ENCODE assay signal across 22 cellular contexts in the genomic region with DNA sequence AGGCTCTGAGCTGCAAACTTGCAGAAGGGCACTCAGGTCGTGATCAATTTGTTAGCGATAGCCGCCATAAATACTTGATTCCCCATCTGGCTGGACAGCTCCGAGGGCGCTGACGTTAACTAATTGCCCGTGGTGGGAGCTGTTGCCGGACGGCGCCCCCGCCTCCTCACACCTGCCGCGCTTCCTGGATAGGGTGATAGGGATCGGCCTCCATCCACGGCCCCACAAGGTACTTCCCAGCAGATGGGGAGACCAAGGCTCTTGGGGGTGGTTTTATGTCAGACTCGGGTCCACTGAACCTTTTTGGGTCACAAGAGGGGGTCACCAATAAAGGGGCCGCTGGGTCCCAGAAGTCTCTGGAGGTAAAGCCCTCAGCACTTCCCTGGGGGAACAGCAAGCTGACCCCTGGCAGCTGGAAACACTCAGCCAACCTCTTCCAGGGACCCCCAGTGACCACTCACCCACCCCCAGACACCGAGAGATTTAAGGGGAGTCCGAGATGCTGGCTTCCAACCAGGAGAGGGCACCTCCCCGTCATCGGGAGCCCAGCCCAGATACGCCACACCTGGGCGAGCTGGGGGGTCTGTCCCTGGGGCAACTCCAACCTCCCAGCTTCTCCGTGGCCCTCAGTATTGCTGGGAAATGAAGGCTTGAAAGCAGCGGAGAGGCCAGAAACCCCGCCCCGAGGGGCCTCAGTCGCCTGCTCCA.
"Had no signal": no experiment of that assay in that cellular context is flagged by ENCODE, and none has a peak within 500 bp of the region (broad histone marks: within the 10 kb centered on the region; RNA-seq: fewer than 3 reads in every experiment).

No MANE protein-coding gene starts in this region.

- H3K9me3 Mint-ChIP-seq: stimulated activated naive CD8-positive, alpha-beta T cell treated with anti-CD3 and anti-CD28 coated beads, Interleukin-15, Interleukin-2, amounts not matched to agents 100 ng/mL and 50 ng/mL, for 24 hours had no signal

- H3K4me1 Mint-ChIP-seq: memory B cell; stimulated activated naive B cell treated with anti-CD40 and anti-IgM and Interleukin-4, amounts not matched to agents 10 μg/mL and 1 μg/mL and 100 μg/mL, for 72 hours had no signal

- H3K27ac ChIP-seq: dorsolateral prefrontal cortex, left lung, neutrophil, parathyroid adenoma, sigmoid colon, suprapubic skin, transverse colon, upper lobe of right lung, uterus had no signal

- H3K36me3 Mint-ChIP-seq: memory B cell; naive thymus-derived CD4-positive, alpha-beta T cell; stimulated activated naive B cell treated with anti-CD40 and anti-IgM and Interleukin-4, amounts not matched to agents 10 μg/mL and 1 μg/mL and 100 μg/mL, for 72 hours had no signal

- H3K4me3 ChIP-seq: dorsolateral prefrontal cortex, left lung, lung, sigmoid colon, suprapubic skin, transverse colon, upper lobe of right lung, uterus had no signal

- H3K4me3 Mint-ChIP-seq: memory B cell; stimulated activated naive B cell treated with anti-CD40 and anti-IgM and Interleukin-4, amounts not matched to agents 10 μg/mL and 1 μg/mL and 100 μg/mL, for 72 hours; stimulated activated naive CD8-positive, alpha-beta T cell treated with anti-CD3 and anti-CD28 coated beads, Interleukin-15, Interleukin-2, amounts not matched to agents 100 ng/mL and 50 ng/mL, for 24 hours had no signal

- H3K27ac Mint-ChIP-seq: memory B cell; naive thymus-derived CD4-positive, alpha-beta T cell; progenitor cell of endocrine pancreas; stimulated activated naive B cell treated with anti-CD40 and anti-IgM and Interleukin-4, amounts not matched to agents 10 μg/mL and 1 μg/mL and 100 μg/mL, for 72 hours; stimulated activated naive CD8-positive, alpha-beta T cell treated with anti-CD3 and anti-CD28 coated beads, Interleukin-15, Interleukin-2, amounts not matched to agents 100 ng/mL and 50 ng/mL, for 24 hours had no signal

- ATAC-seq: left lung; naive thymus-derived CD4-positive, alpha-beta T cell; right cardiac atrium; stimulated activated naive B cell treated with anti-CD40 and anti-IgM and Interleukin-4, amounts not matched to agents 10 μg/mL and 1 μg/mL and 100 μg/mL, for 72 hours; upper lobe of right lung had no signal

- H3K27me3 Mint-ChIP-seq: naive thymus-derived CD4-positive, alpha-beta T cell; progenitor cell of endocrine pancreas; stimulated activated naive CD8-positive, alpha-beta T cell treated with anti-CD3 and anti-CD28 coated beads, Interleukin-15, Interleukin-2, amounts not matched to agents 100 ng/mL and 50 ng/mL, for 24 hours had no signal

- H3K36me3 ChIP-seq: left lung, neutrophil, sigmoid colon, suprapubic skin, transverse colon, upper lobe of right lung, uterus had no signal

- H3K27me3 ChIP-seq: uterus had no signal

- H3K9me3 ChIP-seq: neutrophil, sigmoid colon, suprapubic skin, transverse colon, upper lobe of right lung, uterus had no signal

- H3K4me1 ChIP-seq: left lung, parathyroid adenoma, sigmoid colon, suprapubic skin, transverse colon, upper lobe of right lung, uterus had no signal

- DNase-seq: caudate nucleus; cerebellar nuclear complex; effector CD4-positive, alpha-beta T cell; midbrain; naive thymus-derived CD4-positive, alpha-beta T cell; sigmoid colon; stimulated activated CD4-positive, alpha-beta T cell treated with anti-CD3 and anti-CD28 coated beads, Interleukin-2, amount 100 ng/mL, for 24 hours; stimulated activated CD4-positive, alpha-beta T cell treated with anti-CD3 and anti-CD28 coated beads, Interleukin-4, amount 100 ng/mL, for 24 hours; stimulated activated naive B cell treated with anti-CD40 and anti-IgM and Interleukin-4, amounts not matched to agents 10 μg/mL and 1 μg/mL and 100 μg/mL, for 72 hours; transverse colon; upper lobe of right lung; uterus had no signal
